Comparison of ENCODE assay signal across 3 cellular contexts in genomic region chr17:21346656-21347250, GRCh38. TPM values are rescaled to one million over a fixed set of nuclear protein-coding genes. Genes with fewer than 3 reads are reported as not detected.
"Had no signal": no experiment of that assay in that cellular context is flagged by ENCODE, and none has a peak within 500 bp of the region (broad histone marks: within the 10 kb centered on the region; RNA-seq: fewer than 3 reads in every experiment).

No MANE protein-coding gene starts in this region.

RNA-seq across cellular contexts. Expression of gene KCNJ12, which starts 29.4 kb away (rescaled TPM):
- total RNA-seq: activated CD8-positive, alpha-beta memory T cell treated with anti-CD3 and anti-CD28 coated beads for 36 hours; esophagus mucosa; natural killer cell treated with Interleukin-12 subunit alpha and Interleukin-12 subunit beta and Interleukin-15 and Interleukin-18, amount 100 ng/mL, for 72 hours had no signal
